ENCODE assay signal across 1 cellular context in genomic region chr14:75610839-75611238, GRCh38.
TF ChIP-seq lines count a peak whose summit lies in the region.

No MANE protein-coding gene starts in this region.

TF ChIP-seq in SK-N-SH, 30 proteins besides CTCF, POLR2A, EP300 and RAD21:
- no peak for TF ChIP-seq USF2 (IDR thresholded peaks at IDR 0.05; ENCODE audit: borderline replicate concordance, low read depth, low read length)
- TF ChIP-seq, protein P1, sequence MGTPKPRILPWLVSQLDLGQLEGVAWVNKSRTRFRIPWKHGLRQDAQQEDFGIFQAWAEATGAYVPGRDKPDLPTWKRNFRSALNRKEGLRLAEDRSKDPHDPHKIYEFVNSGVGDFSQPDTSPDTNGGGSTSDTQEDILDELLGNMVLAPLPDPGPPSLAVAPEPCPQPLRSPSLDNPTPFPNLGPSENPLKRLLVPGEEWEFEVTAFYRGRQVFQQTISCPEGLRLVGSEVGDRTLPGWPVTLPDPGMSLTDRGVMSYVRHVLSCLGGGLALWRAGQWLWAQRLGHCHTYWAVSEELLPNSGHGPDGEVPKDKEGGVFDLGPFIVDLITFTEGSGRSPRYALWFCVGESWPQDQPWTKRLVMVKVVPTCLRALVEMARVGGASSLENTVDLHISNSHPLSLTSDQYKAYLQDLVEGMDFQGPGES (IDR thresholded peaks at IDR 0.05; ENCODE audit: low read depth, low read length) = no peak
- TF ChIP-seq TEAD4 (IDR thresholded peaks at IDR 0.05; ENCODE audit: borderline replicate concordance, insufficient read depth) = no peak
- TF ChIP-seq NRF1 (IDR thresholded peaks at IDR 0.05; ENCODE audit: low read depth, low read length) = no peak
- TF ChIP-seq JUND (IDR thresholded peaks at IDR 0.05) = no peak
- TF ChIP-seq TAF1 (IDR thresholded peaks at IDR 0.05; ENCODE audit: borderline replicate concordance, low read depth, low read length) = no peak
- no peak for TF ChIP-seq SIN3A (IDR thresholded peaks at IDR 0.05; ENCODE audit: borderline replicate concordance, low read depth, low read length)
- no peak for TF ChIP-seq MXI1 (IDR thresholded peaks at IDR 0.05; ENCODE audit: low read depth, low read length)
- TF ChIP-seq CHD2 (IDR thresholded peaks at IDR 0.05; ENCODE audit: low read length, partially characterized antibody) = no peak
- no peak for TF ChIP-seq POLR2AphosphoS5 (IDR thresholded peaks at IDR 0.05; ENCODE audit: low read depth, low read length)
- no peak for TF ChIP-seq PBX3 (IDR thresholded peaks at IDR 0.05)
- TF ChIP-seq RCOR1 (IDR thresholded peaks at IDR 0.05; ENCODE audit: low read length) = no peak
- no peak for TF ChIP-seq GABPA (IDR thresholded peaks at IDR 0.05; ENCODE audit: low read depth)
- no peak for TF ChIP-seq RFX5 (IDR thresholded peaks at IDR 0.05; ENCODE audit: low read length)
- TF ChIP-seq SMC3 (IDR thresholded peaks at IDR 0.05; ENCODE audit: low read depth, low read length) = no peak
TF ChIP-seq in SK-N-SH: peak in this region for 0.
